18 cellular contexts compared by ENCODE assay signal in genomic region chr7:149226840-149227494, GRCh38. TPM values are rescaled to one million over a fixed set of nuclear protein-coding genes. Genes with fewer than 3 reads are reported as not detected.
A peak's percentile ranks its signal among the peaks of the same experiment; 100 is the strongest.
DNase-seq lines count a peak whose midpoint lies in the region; ATAC-seq, FAIRE-seq and TF ChIP-seq lines count a peak whose summit lies in the region.
"Had no signal": no experiment of that assay in that cellular context is flagged by ENCODE, and none has a peak within 500 bp of the region (broad histone marks: within the 10 kb centered on the region; RNA-seq: fewer than 3 reads in every experiment).

No MANE protein-coding gene starts in this region.

- no peaks in the 10 kb centered on the region for H3K9me2 ChIP-seq in GM23248 (ENCODE audit: insufficient read depth)

- H3F3A ChIP-seq in GM23248 (ENCODE audit: insufficient read depth) = 0 out of 2 replicates have a peak, but pooled peaks cover 5% of the 10 kb centered on the region

- TF ChIP-seq EP300 in K562 (IDR thresholded peaks at IDR 0.05; ENCODE audit: low read length) (no peak), HepG2 (IDR thresholded peaks at IDR 0.05; ENCODE audit: low read depth in 2 of 2, low read length in 2 of 2) (peak in 1 of 2 experiments; percentile 12; a peak in 1 of 4 replicates), HepG2 (CRISPR knock-in tag; IDR thresholded peaks at IDR 0.05; ENCODE audit: borderline replicate concordance) (no peak)

- FAIRE-seq in K562 (lab: Jason Lieb, UNC) (no peak), HepG2 (lab: Jason Lieb, UNC) (peak; percentile 40)
- FAIRE-seq: A549, GM12891, H1, RCC 7860 had no signal

- TF ChIP-seq POLR2A in K562 (conservative IDR thresholded peaks at IDR 0.05) (no peak; the same call in 1 of the 2 replicates), HepG2 (IDR thresholded peaks at IDR 0.05; ENCODE audit: insufficient read depth in 1 of 2, low read depth in 2 of 2, low read length in 2 of 2) (peak in 1 of 2 experiments; percentile 30; a peak in 1 of 4 replicates)

- TF ChIP-seq CTCF in K562 (IDR thresholded peaks at IDR 0.05 in 2 of 3, conservative IDR thresholded peaks at IDR 0.05 in 1 of 3; ENCODE audit: insufficient read depth in 2 of 3, low read depth in 1 of 3, low read length in 3 of 3) (no peak), HepG2 (CRISPR knock-in tag; IDR thresholded peaks at IDR 0.05) (no peak)

- peak; percentile 9 for ATAC-seq in K562
- peak; percentile 24 for ATAC-seq in HepG2
- ATAC-seq in HG02571 (IDR thresholded peaks at IDR 0.05; ENCODE audit: unreplicated experiment) = no peak

- no peak overlapping the region for H2AFZ ChIP-seq in GM23248
- H2AFZ ChIP-seq in K562 (ENCODE audit: low read depth, low read length) = no peak overlapping the region
- no peak overlapping the region for H2AFZ ChIP-seq in HepG2 (ENCODE audit: low read length)

- H3K4me3 ChIP-seq in GM23248 (no peak overlapping the region), K562 (no peak overlapping the region), HepG2 (replicated peaks in 1 of 3; ENCODE audit: insufficient read depth in 1 of 3, low read depth in 2 of 3, low read length in 3 of 3) (no peak overlapping the region), SJCRH30 (no peak overlapping the region)
- H3K4me3 ChIP-seq: A549 had no signal

- BruUV-seq in K562 (replicated peaks; lab: Mats Ljungman, UMichigan) (no TSS peak), HepG2 (replicated peaks; lab: Mats Ljungman, UMichigan) (no TSS peak)

- H3K27me3 ChIP-seq in GM23248 (replicated peaks; ENCODE audit: insufficient read depth) (no peaks in the 10 kb centered on the region), K562 (ENCODE audit: control insufficient read depth in 2 of 2, insufficient read depth in 2 of 2, low read length in 2 of 2) (no peaks in the 10 kb centered on the region), HepG2 (ENCODE audit: control insufficient read depth in 1 of 2, insufficient read depth in 2 of 2, low read length in 2 of 2) (no peaks in the 10 kb centered on the region), SJCRH30 (no peaks in the 10 kb centered on the region)

- POLR2A ChIA-PET in K562 (lab: Yijun Ruan, JAX) (interaction anchor here (0.5 to 1.3 kb wide), 6 partner anchors 15 to 1640 kb away, joined by 3 to 4 read pairs (median 3); no protein-coding TSS in a partner anchor), HepG2 (lab: Yijun Ruan, JAX) (no interaction called here)

- H3K4me1 ChIP-seq in GM23248 (ENCODE audit: insufficient read depth) (peaks cover 5% of the 10 kb centered on the region), K562 (replicated peaks in 1 of 2; ENCODE audit: control insufficient read depth in 2 of 2, insufficient read depth in 2 of 2, low read length in 2 of 2) (peaks cover 0 to 4% of the 10 kb centered on the region in 2 experiments; a peak in 2 of 5 replicates), HepG2 (ENCODE audit: insufficient read depth, low read length) (peaks cover 9% of the 10 kb centered on the region), SJCRH30 (no peaks in the 10 kb centered on the region)
- H3K4me1 ChIP-seq: A549 had no signal

- CTCF ChIA-PET in K562 (lab: Yijun Ruan, JAX; ENCODE audit: low intra/inter-chr PET ratio) (no interaction called here), HepG2 (lab: Yijun Ruan, JAX; ENCODE audit: low intra/inter-chr PET ratio, low total read pairs) (no interaction called here)

- in situ Hi-C loops in GM23248 (cut with MboI) (no loop called here), K562 (cut with MboI) (no loop called here), HepG2 (cut with HindIII; ENCODE audit: extremely low pct_ligation_motif_present, low pct_unique_long_range_greater_than_20kb) (no loop called here)

- no peaks in the 10 kb centered on the region for H3K9me3 ChIP-seq in GM23248 (ENCODE audit: low read depth)
- H3K9me3 ChIP-seq in K562 (replicated peaks; ENCODE audit: control insufficient read depth, insufficient read depth, low read depth, low read length) = 0 out of 2 replicates have a peak, but pooled peaks cover 5% of the 10 kb centered on the region
- no peaks in the 10 kb centered on the region for H3K9me3 ChIP-seq in HepG2 (ENCODE audit: low read length)
- no peaks in the 10 kb centered on the region for H3K9me3 ChIP-seq in SJCRH30 (replicated peaks)
- H3K9me3 ChIP-seq: A549 had no signal

- intact Hi-C loops in K562 (cut with micrococcal nuclease) = no loop called here
- intact Hi-C loops in HepG2 (cut with micrococcal nuclease; ENCODE audit: unreplicated experiment) = no loop called here

- TF ChIP-seq RAD21 in K562 (CRISPR knock-in tag; conservative IDR thresholded peaks at IDR 0.05 in 1 of 2, IDR thresholded peaks at IDR 0.05 in 1 of 2) = no peak
- TF ChIP-seq RAD21 in HepG2 (CRISPR knock-in tag; IDR thresholded peaks at IDR 0.05) = no peak

- DNase-seq in GM23248 = peak; percentile 41
- peak; percentile 9 for DNase-seq in M059J (ENCODE audit: low read depth)
- no peak for DNase-seq in K562 (ENCODE audit: extremely low read depth in 1 of 4, low spot score in 3 of 4)
- peak; percentile 26 for DNase-seq in HepG2 (ENCODE audit: low spot score)
- no peak for DNase-seq in RPMI8226
- DNase-seq in DMS53 (lab: John Stamatoyannopoulos, UW) = no peak
- DNase-seq in SJCRH30 = no peak
- DNase-seq: DMS79, MV-4-11, NCI-H1436 treated with DMSO at 0.1 percent for 48 hours, NCI-H2081, NCI-H510A treated with DMSO at 0.1 percent for 48 hours had no signal

- H3K36me3 ChIP-seq in GM23248 (ENCODE audit: low read depth) = no peaks in the 10 kb centered on the region
- peaks cover 31% of the 10 kb centered on the region for H3K36me3 ChIP-seq in K562 (ENCODE audit: control insufficient read depth, insufficient read depth, low read length)
- H3K36me3 ChIP-seq in HepG2 (replicated peaks in 1 of 2; ENCODE audit: control insufficient read depth in 1 of 2, insufficient read depth in 2 of 2, low read length in 2 of 2) = peaks cover 4 to 23% of the 10 kb centered on the region in 2 experiments; a peak in 4 of 5 replicates
- peaks cover 29% of the 10 kb centered on the region for H3K36me3 ChIP-seq in SJCRH30

- H3K79me2 ChIP-seq in GM23248 (ENCODE audit: insufficient read depth) (no peaks in the 10 kb centered on the region), K562 (ENCODE audit: control insufficient read depth, insufficient read depth, low read length) (no peaks in the 10 kb centered on the region), HepG2 (ENCODE audit: insufficient read depth, low read length) (no peaks in the 10 kb centered on the region)

- H3K4me2 ChIP-seq in GM23248 (ENCODE audit: unreplicated experiment) = no peak overlapping the region
- no peak overlapping the region for H3K4me2 ChIP-seq in K562 (ENCODE audit: insufficient read depth, low read length)
- H3K4me2 ChIP-seq in HepG2 (ENCODE audit: low read depth, low read length) = no peak overlapping the region
- H3K4me2 ChIP-seq: A549 had no signal

- H3K27ac ChIP-seq in GM23248 = no peak overlapping the region
- no peak overlapping the region for H3K27ac ChIP-seq in K562 (ENCODE audit: extremely low read depth, low read depth, low read length)
- H3K27ac ChIP-seq in HepG2 (ENCODE audit: extremely low read length, insufficient read depth, low read length) = no peak overlapping the region
- no peak overlapping the region for H3K27ac ChIP-seq in SJCRH30
- H3K27ac ChIP-seq: A549, C4-2B had no signal

- H4K20me1 ChIP-seq in GM23248 (ENCODE audit: insufficient read depth) (no peaks in the 10 kb centered on the region), K562 (replicated peaks; ENCODE audit: control insufficient read depth, insufficient read depth, low read length) (peaks cover 3% of the 10 kb centered on the region), HepG2 (ENCODE audit: insufficient read depth, low read length) (no peaks in the 10 kb centered on the region)

- WGBS in GM23248 (ENCODE audit: low coverage in 1 of 2, low lambda C conversion rate in 2 of 2, missing lambda C conversion rate in 2 of 2), 2 experiments = 71 to 74% methylated on average over 6 of the region's 6 CpGs
- 75% methylated on average over 6 of the region's 6 CpGs for WGBS in K562 (ENCODE audit: insufficient coverage, low coverage, missing lambda C conversion rate)
- WGBS in HepG2 (ENCODE audit: low lambda C conversion rate) = 26% methylated on average over 4 of the region's 6 CpGs

- no peak overlapping the region for H3K9ac ChIP-seq in GM23248
- H3K9ac ChIP-seq in K562 (ENCODE audit: insufficient read depth in 1 of 2, low read depth in 2 of 2, low read length in 2 of 2) = no peak overlapping the region
- no peak overlapping the region for H3K9ac ChIP-seq in HepG2 (ENCODE audit: insufficient read depth, low read depth, low read length)

- H3K9me1 ChIP-seq in K562 (ENCODE audit: control insufficient read depth, insufficient read depth, low read length) = no peaks in the 10 kb centered on the region

RNA-seq across cellular contexts. Expression of gene ZNF212, which starts 12.5 kb away (rescaled TPM):
- total RNA-seq in GM23248 (2014; rRNA removed; shearing (Covaris generic)) = 4.1 and 9.4 TPM in 2 replicates
- 5.3 and 7.1 TPM in 2 replicates for polyA plus RNA-seq in GM23248 (2016; fragmentation: Nextera tagmentation; extraction: Ambion mirVana)
- 7.5 and 9.6 TPM in 2 replicates for total RNA-seq in M059J (2014; rRNA removed; shearing (Covaris generic))
- total RNA-seq in K562 (2011; cell fraction: chromatin; rRNA removed; ENCODE audit: low replicate concordance) = 27.2 and 40.3 TPM in 2 replicates
- total RNA-seq in K562 (2011; cell fraction: nucleolus; rRNA removed) = 25.4 and 28.3 TPM in 2 replicates
- total RNA-seq in K562 (2011; cell fraction: nucleoplasm; rRNA removed) = 21.7 and 25.2 TPM in 2 replicates
- total RNA-seq in K562 (2014; rRNA removed) = 10.2 and 10.7 TPM in 2 replicates
- 6.5 and 7.1 TPM in 2 replicates for total RNA-seq in K562 (2014; rRNA removed; fragmentation: Illumina TruSeq; extraction: Trizol)
- total RNA-seq in K562 (2015; rRNA removed; fragmentation: Illumina TruSeq; extraction: Trizol) = 5.6 and 6.3 TPM in 2 replicates
- 18.0 and 21.4 TPM in 2 replicates for total RNA-seq in K562 (2021)
- 7.2 and 13.3 TPM in 2 replicates for polyA plus RNA-seq in K562 (2011; rRNA removed)
- polyA plus RNA-seq in K562 (2011; cell fraction: cytosol; rRNA removed) = 5.8 and 8.6 TPM in 2 replicates
- 21.0 and 21.8 TPM in 2 replicates for polyA plus RNA-seq in K562 (2011; cell fraction: nucleus; rRNA removed)
- polyA plus RNA-seq in K562 (2012) = 13.3 and 14.1 TPM in 2 replicates
- polyA plus RNA-seq in K562 (2014; fragmentation: Illumina TruSeq; extraction: Trizol) = 11.2 and 14.2 TPM in 2 replicates
- 1 to 10 TPM; 1.8 to 1.9 TPM for polyA plus RNA-seq in K562 (2014; fragmentation: Nextera tagmentation; extraction: Ambion mirVana)
- 11.6 and 14.1 TPM in 2 replicates for polyA plus RNA-seq in K562 (2014; rRNA removed)
- polyA minus RNA-seq in K562 (2011; rRNA and poly(A)+ RNA removed) = 5.9 and 6.0 TPM in 2 replicates
- polyA minus RNA-seq in K562 (2011; cell fraction: cytosol; rRNA and poly(A)+ RNA removed) = 4.8 and 5.8 TPM in 2 replicates
- polyA minus RNA-seq in K562 (2011; cell fraction: nucleus; rRNA and poly(A)+ RNA removed) = 7.9 and 12.3 TPM in 2 replicates
- total RNA-seq in HepG2 (2016; rRNA removed; fragmentation: Illumina TruSeq; extraction: Trizol) = 3.8 and 4.3 TPM in 2 replicates
- total RNA-seq in HepG2 (2016; cell fraction: cytosol; rRNA removed; fragmentation: Illumina TruSeq; extraction: Trizol; ENCODE audit: low read depth) = 0.40 and 1.1 TPM in 2 replicates
- total RNA-seq in HepG2 (2016; cell fraction: insoluble cytoplasmic fraction; rRNA removed; fragmentation: Illumina TruSeq; extraction: Trizol) = 3.6 and 4.1 TPM in 2 replicates
- total RNA-seq in HepG2 (2016; cell fraction: membrane; rRNA removed; fragmentation: Illumina TruSeq; extraction: Trizol) = 1.9 and 2.0 TPM in 2 replicates
- total RNA-seq in HepG2 (2016; cell fraction: nucleus; rRNA removed; fragmentation: Illumina TruSeq; extraction: Trizol) = 3.3 and 4.5 TPM in 2 replicates
- polyA plus RNA-seq in HepG2 (2011; rRNA removed) = 2.6 and 3.1 TPM in 2 replicates
- polyA plus RNA-seq in HepG2 (2011; cell fraction: cytosol; rRNA removed) = 2.1 and 2.3 TPM in 2 replicates
- polyA plus RNA-seq in HepG2 (2011; cell fraction: nucleus; rRNA removed) = 11.2 and 11.6 TPM in 2 replicates
- polyA plus RNA-seq in HepG2 (2012) = 3.9 TPM in 2 replicates
- polyA plus RNA-seq in HepG2 (2016; cell fraction: cytosol; fragmentation: Illumina TruSeq; extraction: Trizol; ENCODE audit: low read depth) = 0.28 and 0.59 TPM in 2 replicates
- 4.2 and 5.8 TPM in 2 replicates for polyA plus RNA-seq in HepG2 (2016; cell fraction: insoluble cytoplasmic fraction; fragmentation: Illumina TruSeq; extraction: Trizol; ENCODE audit: low read depth)
- 1.0 and 1.3 TPM in 2 replicates for polyA plus RNA-seq in HepG2 (2016; cell fraction: membrane; fragmentation: Illumina TruSeq; extraction: Trizol; ENCODE audit: low read depth)
- polyA plus RNA-seq in HepG2 (2016; cell fraction: nucleus; fragmentation: Illumina TruSeq; extraction: Trizol; ENCODE audit: insufficient read depth, low read depth) = 14.2 and 14.5 TPM in 2 replicates
- 4.0 and 4.6 TPM in 2 replicates for polyA minus RNA-seq in HepG2 (2011; rRNA and poly(A)+ RNA removed; ENCODE audit: low replicate concordance)
- polyA minus RNA-seq in HepG2 (2011; cell fraction: cytosol; rRNA and poly(A)+ RNA removed) = 1.7 and 2.3 TPM in 2 replicates
- 5.2 and 6.1 TPM in 2 replicates for polyA minus RNA-seq in HepG2 (2011; cell fraction: nucleus; rRNA and poly(A)+ RNA removed)
- 10.0 and 11.5 TPM in 2 replicates for total RNA-seq in SJCRH30 (2014; rRNA removed; shearing (Covaris generic))

RNA-seq across cellular contexts. Expression of gene ZNF282, which starts 31.6 kb away (rescaled TPM):
- 23.3 and 24.1 TPM in 2 replicates for total RNA-seq in GM23248 (2014; rRNA removed; shearing (Covaris generic))
- 2.4 and 2.8 TPM in 2 replicates for polyA plus RNA-seq in GM23248 (2016; fragmentation: Nextera tagmentation; extraction: Ambion mirVana)
- 9.9 and 21.4 TPM in 2 replicates for total RNA-seq in M059J (2014; rRNA removed; shearing (Covaris generic))
- total RNA-seq in K562 (2011; cell fraction: chromatin; rRNA removed; ENCODE audit: low replicate concordance) = 64.6 and 106 TPM in 2 replicates
- 55.3 and 74.2 TPM in 2 replicates for total RNA-seq in K562 (2011; cell fraction: nucleolus; rRNA removed)
- 39.4 and 48.6 TPM in 2 replicates for total RNA-seq in K562 (2011; cell fraction: nucleoplasm; rRNA removed)
- total RNA-seq in K562 (2014; rRNA removed) = 32.7 and 38.1 TPM in 2 replicates
- 11.2 and 13.2 TPM in 2 replicates for total RNA-seq in K562 (2014; rRNA removed; fragmentation: Illumina TruSeq; extraction: Trizol)
- total RNA-seq in K562 (2015; rRNA removed; fragmentation: Illumina TruSeq; extraction: Trizol) = 19.0 and 20.0 TPM in 2 replicates
- 54.6 and 58.6 TPM in 2 replicates for total RNA-seq in K562 (2021)
- 13.2 and 23.4 TPM in 2 replicates for polyA plus RNA-seq in K562 (2011; rRNA removed)
- 19.3 and 29.6 TPM in 2 replicates for polyA plus RNA-seq in K562 (2011; cell fraction: cytosol; rRNA removed)
- polyA plus RNA-seq in K562 (2011; cell fraction: nucleus; rRNA removed) = 33.7 and 56.0 TPM in 2 replicates
- 27.1 and 39.5 TPM in 2 replicates for polyA plus RNA-seq in K562 (2012)
- 17.4 and 25.2 TPM in 2 replicates for polyA plus RNA-seq in K562 (2014; fragmentation: Illumina TruSeq; extraction: Trizol)
- polyA plus RNA-seq in K562 (2014; fragmentation: Nextera tagmentation; extraction: Ambion mirVana) = 1 to 10 TPM in 1 of 2 experiments, under 1 TPM in 1; 0.76 to 1.3 TPM
- 25.5 and 37.8 TPM in 2 replicates for polyA plus RNA-seq in K562 (2014; rRNA removed)
- polyA minus RNA-seq in K562 (2011; rRNA and poly(A)+ RNA removed) = 18.7 and 25.1 TPM in 2 replicates
- 23.8 and 33.7 TPM in 2 replicates for polyA minus RNA-seq in K562 (2011; cell fraction: cytosol; rRNA and poly(A)+ RNA removed)
- polyA minus RNA-seq in K562 (2011; cell fraction: nucleus; rRNA and poly(A)+ RNA removed) = 27.5 and 33.3 TPM in 2 replicates
- total RNA-seq in HepG2 (2016; rRNA removed; fragmentation: Illumina TruSeq; extraction: Trizol) = 19.3 and 20.9 TPM in 2 replicates
- total RNA-seq in HepG2 (2016; cell fraction: cytosol; rRNA removed; fragmentation: Illumina TruSeq; extraction: Trizol; ENCODE audit: low read depth) = 2.7 and 2.9 TPM in 2 replicates
- total RNA-seq in HepG2 (2016; cell fraction: insoluble cytoplasmic fraction; rRNA removed; fragmentation: Illumina TruSeq; extraction: Trizol) = 15.5 and 23.4 TPM in 2 replicates
- 7.4 and 7.5 TPM in 2 replicates for total RNA-seq in HepG2 (2016; cell fraction: membrane; rRNA removed; fragmentation: Illumina TruSeq; extraction: Trizol)
- total RNA-seq in HepG2 (2016; cell fraction: nucleus; rRNA removed; fragmentation: Illumina TruSeq; extraction: Trizol) = 14.8 and 18.0 TPM in 2 replicates
- 9.1 and 12.5 TPM in 2 replicates for polyA plus RNA-seq in HepG2 (2011; rRNA removed)
- polyA plus RNA-seq in HepG2 (2011; cell fraction: cytosol; rRNA removed) = 8.6 and 11.7 TPM in 2 replicates
- 18.1 and 20.6 TPM in 2 replicates for polyA plus RNA-seq in HepG2 (2011; cell fraction: nucleus; rRNA removed)
- 12.3 and 12.4 TPM in 2 replicates for polyA plus RNA-seq in HepG2 (2012)
- 1.3 and 1.6 TPM in 2 replicates for polyA plus RNA-seq in HepG2 (2016; cell fraction: cytosol; fragmentation: Illumina TruSeq; extraction: Trizol; ENCODE audit: low read depth)
- polyA plus RNA-seq in HepG2 (2016; cell fraction: insoluble cytoplasmic fraction; fragmentation: Illumina TruSeq; extraction: Trizol; ENCODE audit: low read depth) = 12.4 and 15.3 TPM in 2 replicates
- polyA plus RNA-seq in HepG2 (2016; cell fraction: membrane; fragmentation: Illumina TruSeq; extraction: Trizol; ENCODE audit: low read depth) = 2.8 and 3.9 TPM in 2 replicates
- 16.8 and 26.8 TPM in 2 replicates for polyA plus RNA-seq in HepG2 (2016; cell fraction: nucleus; fragmentation: Illumina TruSeq; extraction: Trizol; ENCODE audit: insufficient read depth, low read depth)
- 25.0 and 32.5 TPM in 2 replicates for polyA minus RNA-seq in HepG2 (2011; rRNA and poly(A)+ RNA removed; ENCODE audit: low replicate concordance)
- 13.9 and 18.6 TPM in 2 replicates for polyA minus RNA-seq in HepG2 (2011; cell fraction: cytosol; rRNA and poly(A)+ RNA removed)
- 38.4 and 52.6 TPM in 2 replicates for polyA minus RNA-seq in HepG2 (2011; cell fraction: nucleus; rRNA and poly(A)+ RNA removed)
- total RNA-seq in SJCRH30 (2014; rRNA removed; shearing (Covaris generic)) = 21.0 and 27.5 TPM in 2 replicates

RNA-seq across cellular contexts. Expression of gene ZNF783, which starts 35.0 kb away (rescaled TPM):
- total RNA-seq in GM23248 (2014; rRNA removed; shearing (Covaris generic)) = 8.6 and 11.3 TPM in 2 replicates
- polyA plus RNA-seq in GM23248 (2016; fragmentation: Nextera tagmentation; extraction: Ambion mirVana) (3.5 and 3.6 TPM in 2 replicates), K562 (2011; rRNA removed) (8.9 and 10.0 TPM in 2 replicates), K562 (2014; fragmentation: Illumina TruSeq; extraction: Trizol) (5.1 and 5.4 TPM in 2 replicates), K562 (2014; fragmentation: Nextera tagmentation; extraction: Ambion mirVana) (1 to 10 TPM in 1 of 2 experiments, under 1 TPM in 1; 0.66 to 1.4 TPM), K562 (2014; rRNA removed) (9.3 and 10.2 TPM in 2 replicates), HepG2 (2011; rRNA removed) (4.1 and 5.9 TPM in 2 replicates)
- total RNA-seq in M059J (2014; rRNA removed; shearing (Covaris generic)) = 3.1 and 6.9 TPM in 2 replicates
- total RNA-seq in K562 (2011; cell fraction: chromatin; rRNA removed; ENCODE audit: low replicate concordance) = 23.2 and 45.5 TPM in 2 replicates
- 23.9 and 27.2 TPM in 2 replicates for total RNA-seq in K562 (2011; cell fraction: nucleolus; rRNA removed)
- 21.1 and 22.8 TPM in 2 replicates for total RNA-seq in K562 (2011; cell fraction: nucleoplasm; rRNA removed)
- total RNA-seq in K562 (2014; rRNA removed) (6.9 and 7.8 TPM in 2 replicates), K562 (2014; rRNA removed; fragmentation: Illumina TruSeq; extraction: Trizol) (3.1 and 3.2 TPM in 2 replicates), K562 (2015; rRNA removed; fragmentation: Illumina TruSeq; extraction: Trizol) (5.0 and 5.1 TPM in 2 replicates), K562 (2021) (9.5 and 11.2 TPM in 2 replicates), HepG2 (2016; rRNA removed; fragmentation: Illumina TruSeq; extraction: Trizol) (1.3 and 5.2 TPM in 2 replicates)
- polyA plus RNA-seq in K562 (2011; cell fraction: cytosol; rRNA removed) = 9.5 and 9.8 TPM in 2 replicates
- polyA plus RNA-seq in K562 (2011; cell fraction: nucleus; rRNA removed) = 42.7 and 51.9 TPM in 2 replicates
- 4.8 and 8.8 TPM in 2 replicates for polyA plus RNA-seq in K562 (2012)
- polyA minus RNA-seq in K562 (2011; rRNA and poly(A)+ RNA removed) = 4.7 and 5.2 TPM in 2 replicates
- polyA minus RNA-seq in K562 (2011; cell fraction: cytosol; rRNA and poly(A)+ RNA removed) = 4.0 and 4.6 TPM in 2 replicates
- polyA minus RNA-seq in K562 (2011; cell fraction: nucleus; rRNA and poly(A)+ RNA removed) = 9.8 and 14.9 TPM in 2 replicates
- 0.30 and 0.35 TPM in 2 replicates for total RNA-seq in HepG2 (2016; cell fraction: cytosol; rRNA removed; fragmentation: Illumina TruSeq; extraction: Trizol; ENCODE audit: low read depth)
- 1.5 and 5.4 TPM in 2 replicates for total RNA-seq in HepG2 (2016; cell fraction: insoluble cytoplasmic fraction; rRNA removed; fragmentation: Illumina TruSeq; extraction: Trizol)
- 0.96 and 1.1 TPM in 2 replicates for total RNA-seq in HepG2 (2016; cell fraction: membrane; rRNA removed; fragmentation: Illumina TruSeq; extraction: Trizol)
- total RNA-seq in HepG2 (2016; cell fraction: nucleus; rRNA removed; fragmentation: Illumina TruSeq; extraction: Trizol) = 8.0 TPM in 2 replicates
- polyA plus RNA-seq in HepG2 (2011; cell fraction: cytosol; rRNA removed) = 2.4 TPM in 2 replicates
- 44.7 and 47.2 TPM in 2 replicates for polyA plus RNA-seq in HepG2 (2011; cell fraction: nucleus; rRNA removed)
- 2.5 and 3.0 TPM in 2 replicates for polyA plus RNA-seq in HepG2 (2012)
- 0.17 and 0.22 TPM in 2 replicates for polyA plus RNA-seq in HepG2 (2016; cell fraction: cytosol; fragmentation: Illumina TruSeq; extraction: Trizol; ENCODE audit: low read depth)
- polyA plus RNA-seq in HepG2 (2016; cell fraction: insoluble cytoplasmic fraction; fragmentation: Illumina TruSeq; extraction: Trizol; ENCODE audit: low read depth) = 1.4 and 2.5 TPM in 2 replicates
- 0.55 and 0.61 TPM in 2 replicates for polyA plus RNA-seq in HepG2 (2016; cell fraction: membrane; fragmentation: Illumina TruSeq; extraction: Trizol; ENCODE audit: low read depth)
- 19.0 and 21.9 TPM in 2 replicates for polyA plus RNA-seq in HepG2 (2016; cell fraction: nucleus; fragmentation: Illumina TruSeq; extraction: Trizol; ENCODE audit: insufficient read depth, low read depth)
- 3.0 and 5.9 TPM in 2 replicates for polyA minus RNA-seq in HepG2 (2011; rRNA and poly(A)+ RNA removed; ENCODE audit: low replicate concordance)
- polyA minus RNA-seq in HepG2 (2011; cell fraction: cytosol; rRNA and poly(A)+ RNA removed) = 0.59 and 1.1 TPM in 2 replicates
- 7.3 and 8.1 TPM in 2 replicates for polyA minus RNA-seq in HepG2 (2011; cell fraction: nucleus; rRNA and poly(A)+ RNA removed)
- 10.8 and 11.9 TPM in 2 replicates for total RNA-seq in SJCRH30 (2014; rRNA removed; shearing (Covaris generic))

Comparison
In these comparisons a context has a peak if more than half of its experiments do, and no peak if none do; other contexts are left out.
1. DNase-seq: peak in GM23248 (single experiment), M059J (single experiment) and HepG2 (single experiment); none in K562 (0 of 4), RPMI8226 (single experiment), DMS53 (single experiment) and SJCRH30 (0 of 2).